7 cellular contexts compared by ENCODE assay signal in genomic region chr7:87220026-87220733, GRCh38. TPM values are rescaled to one million over a fixed set of nuclear protein-coding genes. Genes with fewer than 3 reads are reported as not detected.
DNase-seq lines count a peak whose midpoint lies in the region; ATAC-seq, FAIRE-seq and TF ChIP-seq lines count a peak whose summit lies in the region.

No MANE protein-coding gene starts in this region.

- no peaks in the 10 kb centered on the region for H3K9me3 ChIP-seq in breast epithelium
- H3K9me3 ChIP-seq in smooth muscle cell (replicated peaks; ENCODE audit: low read depth): no peaks in the 10 kb centered on the region

- H3K4me3 Mint-ChIP-seq in immature natural killer cell: peak overlapping the region; percentile 90 to 98 (median 97)

- no peaks in the 10 kb centered on the region for H3K36me3 Mint-ChIP-seq in immature natural killer cell

- H3K27ac ChIP-seq in breast epithelium (peak overlapping the region; percentile 89 to 94), smooth muscle cell (ENCODE audit: low read depth) (peak overlapping the region; percentile 22)

- peak; percentile 21 for ATAC-seq in HG02870 (IDR thresholded peaks at IDR 0.05; ENCODE audit: unreplicated experiment)

- H3K27me3 ChIP-seq in breast epithelium: no peaks in the 10 kb centered on the region
- peaks cover 19% of the 10 kb centered on the region for H3K27me3 ChIP-seq in smooth muscle cell (ENCODE audit: low read depth)

- peak overlapping the region; percentile 63 for H3K9ac ChIP-seq in smooth muscle cell (ENCODE audit: low read depth)

- peak; percentile 72 for TF ChIP-seq POLR2A in breast epithelium (IDR thresholded peaks at IDR 0.05)

- H3K4me2 ChIP-seq in smooth muscle cell: peak overlapping the region; percentile 92

- peaks cover 0 to 7% (median 0%) of the 10 kb centered on the region in 3 donors for H3K27me3 Mint-ChIP-seq in immature natural killer cell (ENCODE audit: low read depth in 3 of 3)

- intact Hi-C loops in breast epithelium (cut with DNase I; ENCODE audit: low total_unique reads): no loop called here

- no peaks in the 10 kb centered on the region for H3K9me3 Mint-ChIP-seq in immature natural killer cell

- 1% methylated on average over 68 of the region's 75 CpGs for WGBS in smooth muscle cell (ENCODE audit: low lambda C conversion rate)

- H3K4me1 Mint-ChIP-seq in immature natural killer cell: peaks cover 46 to 51% of the 10 kb centered on the region in 2 donors

- H2AFZ ChIP-seq in smooth muscle cell (ENCODE audit: low read depth): peak overlapping the region; percentile 90

- DNase-seq in GM18507 (ENCODE audit: extremely low spot score, insufficient read length, low read depth) (peak; percentile 61), NCI-H1694 (lab: John Stamatoyannopoulos, UW) (peak; percentile 60), UCSD-AML1 (lab: John Stamatoyannopoulos, UW; ENCODE audit: unreplicated experiment) (peak; percentile 13), breast epithelium (ENCODE audit: low spot score in 2 of 2) (peak; percentile 73 to 79), immature natural killer cell (peak; percentile 72 to 76 (median 74)), smooth muscle cell (lab: John Stamatoyannopoulos, UW; ENCODE audit: unreplicated experiment) (peak; percentile 49)

- peak overlapping the region; percentile 87 to 97 (median 95) for H3K4me3 ChIP-seq in breast epithelium
- H3K4me3 ChIP-seq in smooth muscle cell: peak overlapping the region; percentile 86

- peak; percentile 55 for FAIRE-seq in GM18507 (lab: Jason Lieb, UNC)

- TF ChIP-seq CTCF in breast epithelium (IDR thresholded peaks at IDR 0.05): peak in 1 of 3 donors; percentile 12
- no peak for TF ChIP-seq CTCF in smooth muscle cell (IDR thresholded peaks at IDR 0.05; ENCODE audit: borderline replicate concordance, insufficient read depth, poor library complexity, severe bottlenecking)

- H3K79me2 ChIP-seq in smooth muscle cell (ENCODE audit: low read depth): peaks cover 20% of the 10 kb centered on the region

- peaks cover 3 to 7% of the 10 kb centered on the region in 2 donors for H3K4me1 ChIP-seq in breast epithelium
- no peaks in the 10 kb centered on the region for H3K4me1 ChIP-seq in smooth muscle cell (ENCODE audit: low read depth)

- H4K20me1 ChIP-seq in smooth muscle cell (ENCODE audit: low read depth): peaks cover 18% of the 10 kb centered on the region

- H3K36me3 ChIP-seq in breast epithelium: no peaks in the 10 kb centered on the region
- no peaks in the 10 kb centered on the region for H3K36me3 ChIP-seq in smooth muscle cell (ENCODE audit: low read depth)

- no peaks in the 10 kb centered on the region for H3F3A ChIP-seq in smooth muscle cell (ENCODE audit: low read depth)

- peak overlapping the region; percentile 90 to 97 (median 95) for H3K27ac Mint-ChIP-seq in immature natural killer cell

RNA-seq across cellular contexts. Expression of gene TMEM243, which starts 0.6 kb away (rescaled TPM):
- total RNA-seq in breast epithelium (10 to 100 TPM; 46.9 to 58.7 (median 50.8) TPM), smooth muscle cell (32.7 and 63.0 TPM in 2 replicates)
- polyA plus RNA-seq in immature natural killer cell (10 to 100 TPM; 35.2 to 47.7 (median 47.1) TPM), smooth muscle cell (43.7 and 44.3 TPM in 2 replicates)

Comparison
In these comparisons a context has a peak if more than half of its experiments do, and no peak if none do; other contexts are left out.
1. Peak in every context shown above with its lines: DNase-seq, ATAC-seq, H3K4me3 ChIP-seq and H3K27ac ChIP-seq.
2. DNase-seq: peak in every context shown above with its lines; median percentile 76 in breast epithelium; 74 in immature natural killer cell; 61 in GM18507; 60 in NCI-H1694; 49 in smooth muscle cell; 13 in UCSD-AML1.